Comparison of ENCODE assay signal across 11 cellular contexts in the genomic region with DNA sequence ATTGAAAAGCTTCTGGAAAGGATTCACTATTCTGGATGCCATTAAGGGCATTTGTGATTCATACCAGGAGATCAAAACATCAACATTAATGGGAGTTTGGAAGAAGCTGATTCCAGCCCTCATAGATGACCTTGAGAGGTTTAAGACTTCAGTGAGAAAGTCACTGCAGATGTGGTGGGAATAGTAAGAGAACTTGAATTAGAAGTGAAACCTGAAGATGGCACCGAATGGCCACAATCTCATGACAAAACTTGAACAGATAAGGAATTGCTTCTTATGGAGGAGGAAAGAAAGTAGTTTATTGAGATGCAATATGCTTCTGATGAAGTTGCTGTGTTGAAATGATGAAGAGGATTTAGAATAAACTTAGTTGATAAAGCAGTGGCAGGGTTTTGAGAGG.
DNase-seq lines count a peak whose midpoint lies in the region; ATAC-seq and TF ChIP-seq lines count a peak whose summit lies in the region.
"Had no signal": no experiment of that assay in that cellular context is flagged by ENCODE, and none has a peak within 500 bp of the region (broad histone marks: within the 10 kb centered on the region; RNA-seq: fewer than 3 reads in every experiment).

No MANE protein-coding gene starts in this region.

- CTCF ChIA-PET in activated CD4-positive, alpha-beta T cell treated with anti-CD3 and anti-CD28 coated beads for 36 hours (lab: Charles Lee), result interaction anchor here (0.8 to 1.4 kb wide), 2 partner anchors 51 to 581 kb away, joined by 3 read pairs; no protein-coding TSS in a partner anchor

- H3K4me3 Mint-ChIP-seq in activated CD4-positive, alpha-beta T cell treated with anti-CD3 and anti-CD28 coated beads for 36 hours, result peak overlapping the region; percentile 34
- H3K4me3 Mint-ChIP-seq in naive thymus-derived CD8-positive, alpha-beta T cell, result peak overlapping the region; percentile 69 to 87 (median 80)

- H3K27me3 ChIP-seq in MM.1S (replicated peaks; ENCODE audit: insufficient read depth, low read length), result no peaks in the 10 kb centered on the region
- H3K27me3 ChIP-seq: heart left ventricle had no signal

- peak overlapping the region; percentile 42; the same call in 1 of the 2 replicates for H3K27ac ChIP-seq in MM.1S (ENCODE audit: low read length)
- H3K27ac ChIP-seq: heart left ventricle, RWPE1 had no signal

- H3K4me1 ChIP-seq in MM.1S (ENCODE audit: low read length), result no peaks in the 10 kb centered on the region

- H3K9me3 ChIP-seq in MM.1S (replicated peaks; ENCODE audit: insufficient read depth, low read length), result no peaks in the 10 kb centered on the region
- H3K9me3 ChIP-seq: heart left ventricle had no signal

- H3K9me3 Mint-ChIP-seq in activated CD4-positive, alpha-beta T cell treated with anti-CD3 and anti-CD28 coated beads for 36 hours (ENCODE audit: low read depth), result no peaks in the 10 kb centered on the region
- H3K9me3 Mint-ChIP-seq in naive thymus-derived CD8-positive, alpha-beta T cell, result no peaks in the 10 kb centered on the region

- intact Hi-C loops in activated CD4-positive, alpha-beta T cell treated with anti-CD3 and anti-CD28 coated beads for 36 hours (cut with DNase I, micrococcal nuclease), result loop anchor here (1.0 to 5.0 kb wide), 4 partner anchors 45 to 116 kb away; no protein-coding TSS in a partner anchor

- H3K36me3 Mint-ChIP-seq in activated CD4-positive, alpha-beta T cell treated with anti-CD3 and anti-CD28 coated beads for 36 hours (ENCODE audit: low read depth), result no peaks in the 10 kb centered on the region
- H3K36me3 Mint-ChIP-seq in naive thymus-derived CD8-positive, alpha-beta T cell, result no peaks in the 10 kb centered on the region

- H3K79me2 ChIP-seq in MM.1S (ENCODE audit: low read length), result no peaks in the 10 kb centered on the region

- POLR2A ChIA-PET in activated CD4-positive, alpha-beta T cell treated with anti-CD3 and anti-CD28 coated beads for 36 hours (lab: Charles Lee), result no interaction called here
- POLR2A ChIA-PET in naive thymus-derived CD8-positive, alpha-beta T cell (lab: Charles Lee), result no interaction called here

- peak overlapping the region; percentile 78 for H2AFZ ChIP-seq in MM.1S (ENCODE audit: low read length)

- no peak for DNase-seq in activated CD4-positive, alpha-beta T cell treated with anti-CD3 and anti-CD28 coated beads for 36 hours
- DNase-seq in activated CD4-positive, alpha-beta T cell treated with anti-CD3 and anti-CD28 coated beads for 4 hours, result no peak
- DNase-seq in MM.1S, result peak; percentile 38
- peak in 1 of 10 donors; percentile 8 for DNase-seq in naive thymus-derived CD8-positive, alpha-beta T cell
- DNase-seq in HK-2 (ENCODE audit: unreplicated experiment), result no peak
- no peak for DNase-seq in COR-L47 (lab: John Stamatoyannopoulos, UW)
- no peak for DNase-seq in activated gamma-delta T cell (lab: John Stamatoyannopoulos, UW)
- DNase-seq: heart left ventricle, NCI-H1105 had no signal

- no peak overlapping the region; the same call in 1 of the 2 replicates for H3K9ac ChIP-seq in MM.1S (ENCODE audit: low read length)

- peak overlapping the region; percentile 77; the same call in 1 of the 2 replicates for H3K4me2 ChIP-seq in MM.1S (ENCODE audit: low read depth, low read length)

- TF ChIP-seq CTCF in MM.1S (IDR thresholded peaks at IDR 0.05; ENCODE audit: low read length), result 0 out of 2 replicates have a peak, but pooled peaks have one; percentile 18

- H3K4me1 Mint-ChIP-seq in activated CD4-positive, alpha-beta T cell treated with anti-CD3 and anti-CD28 coated beads for 36 hours, result peaks cover 27% of the 10 kb centered on the region
- peaks cover 9 to 49% (median 30%) of the 10 kb centered on the region in 4 donors for H3K4me1 Mint-ChIP-seq in naive thymus-derived CD8-positive, alpha-beta T cell

- H3K4me3 ChIP-seq in MM.1S (ENCODE audit: low read length), result peak overlapping the region; percentile 47; the same call in 1 of the 2 replicates

- H3K9me2 ChIP-seq in MM.1S (replicated peaks; ENCODE audit: insufficient read depth, low read length), result no peaks in the 10 kb centered on the region

- H3K27ac Mint-ChIP-seq in activated CD4-positive, alpha-beta T cell treated with anti-CD3 and anti-CD28 coated beads for 36 hours, result peak overlapping the region; percentile 26
- H3K27ac Mint-ChIP-seq in naive thymus-derived CD8-positive, alpha-beta T cell, result peak overlapping the region; percentile 66 to 93 (median 84)

- no peak for ATAC-seq in activated CD4-positive, alpha-beta T cell treated with anti-CD3 and anti-CD28 coated beads for 36 hours
- ATAC-seq in GM21723 (IDR thresholded peaks at IDR 0.05; ENCODE audit: unreplicated experiment), result peak; percentile 45
- peak; percentile 17 to 18 for ATAC-seq in naive thymus-derived CD8-positive, alpha-beta T cell
- ATAC-seq: heart left ventricle had no signal

- H3K27me3 Mint-ChIP-seq in activated CD4-positive, alpha-beta T cell treated with anti-CD3 and anti-CD28 coated beads for 36 hours, result no peaks in the 10 kb centered on the region
- H3K27me3 Mint-ChIP-seq in naive thymus-derived CD8-positive, alpha-beta T cell, result no peaks in the 10 kb centered on the region

- H3K36me3 ChIP-seq in MM.1S (replicated peaks; ENCODE audit: insufficient read depth, low read length), result no peaks in the 10 kb centered on the region
- H3K36me3 ChIP-seq: heart left ventricle had no signal

- no peaks in the 10 kb centered on the region for H4K20me1 ChIP-seq in MM.1S (ENCODE audit: insufficient read depth, low read length)

- H3F3A ChIP-seq in MM.1S (ENCODE audit: insufficient read depth, low read length), result no peaks in the 10 kb centered on the region
